In genomic region chr7:140646931-140647647, GRCh38 we compare ENCODE assay signal across 1 cellular context.
TF ChIP-seq lines count a peak whose summit lies in the region.

No MANE protein-coding gene starts in this region.

TF ChIP-seq in K562, 482 proteins besides CTCF, POLR2A, EP300 and RAD21 (continued from another document):
- peak in 1 of 2 experiments; percentile 67; a peak in 3 of 4 replicates for TF ChIP-seq FOXK2 (conservative IDR thresholded peaks at IDR 0.05 in 1 of 2, IDR thresholded peaks at IDR 0.05 in 1 of 2; ENCODE audit: low read depth in 2 of 2)
- no peak for TF ChIP-seq KLF1 (tag; IDR thresholded peaks at IDR 0.05)
- no peak for TF ChIP-seq ZNF134 (CRISPR knock-in tag; conservative IDR thresholded peaks at IDR 0.05)
- peak in 1 of 2 experiments; percentile 16 for TF ChIP-seq E2F6 (IDR thresholded peaks at IDR 0.05; ENCODE audit: borderline replicate concordance in 1 of 2, extremely low read depth in 1 of 2, insufficient read depth in 1 of 2, insufficient read length in 1 of 2, low read depth in 1 of 2, low read length in 1 of 2, poor library complexity in 1 of 2, severe bottlenecking in 1 of 2)
- no peak for TF ChIP-seq CAMTA2 (CRISPR knock-in tag; conservative IDR thresholded peaks at IDR 0.05)
- TF ChIP-seq TEAD2 (tag; IDR thresholded peaks at IDR 0.05) = no peak
- TF ChIP-seq HMGN3 (IDR thresholded peaks at IDR 0.05; ENCODE audit: borderline replicate concordance, extremely low read depth, insufficient read length, low read depth, low read length) = no peak
- TF ChIP-seq CBX3 (IDR thresholded peaks at IDR 0.05; ENCODE audit: borderline replicate concordance in 1 of 2, low read length in 2 of 2) = no peak
- TF ChIP-seq TBP (optimal IDR thresholded peaks at IDR 0.05; ENCODE audit: low read depth, low read length) = no peak
- TF ChIP-seq TAF15 (IDR thresholded peaks at IDR 0.05; ENCODE audit: low read depth, low read length) = no peak
